15 cellular contexts compared by ENCODE assay signal in the genomic region with DNA sequence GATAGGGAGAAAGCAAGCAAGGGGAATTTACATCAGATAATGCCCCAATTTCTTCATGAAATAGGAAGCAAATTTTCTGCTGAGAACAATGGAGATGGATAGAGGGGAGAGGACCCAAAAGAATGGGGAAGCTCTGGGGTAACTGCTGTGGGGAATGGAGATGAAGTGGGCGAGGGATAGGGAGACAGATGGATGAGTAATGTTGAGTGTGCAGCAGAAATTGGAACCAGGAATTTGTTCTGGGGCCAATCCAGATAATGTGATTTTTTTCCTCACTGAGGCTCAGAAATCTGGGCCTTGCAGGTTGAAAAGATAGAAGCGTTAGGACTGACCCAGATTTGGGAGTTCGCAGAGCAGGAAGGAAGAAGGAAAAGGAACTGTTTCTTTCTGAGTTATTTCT. TPM values are rescaled to one million over a fixed set of nuclear protein-coding genes. Genes with fewer than 3 reads are reported as not detected.
DNase-seq lines count a peak whose midpoint lies in the region; ATAC-seq, FAIRE-seq and TF ChIP-seq lines count a peak whose summit lies in the region.
"Had no signal": no experiment of that assay in that cellular context is flagged by ENCODE, and none has a peak within 500 bp of the region (broad histone marks: within the 10 kb centered on the region; RNA-seq: fewer than 3 reads in every experiment).

No MANE protein-coding gene starts in this region.

- H3K4me2 ChIP-seq in A549 = peak overlapping the region; percentile 67
- peak overlapping the region; percentile 41 for H3K4me2 ChIP-seq in GM23248 (ENCODE audit: unreplicated experiment)

- intact Hi-C loops in lower leg skin (cut with DNase I; ENCODE audit: low total_unique reads) = no loop called here

- no peak overlapping the region for H3K4me3 Mint-ChIP-seq in stimulated activated memory B cell treated with anti-CD40 and anti-IgM and Interleukin-4, amounts not matched to agents 10 μg/mL and 1 μg/mL and 100 μg/mL, for 72 hours
- H3K4me3 Mint-ChIP-seq: activated naive CD8-positive, alpha-beta T cell had no signal

- H3K36me3 ChIP-seq in GM23248 (ENCODE audit: low read depth) = no peaks in the 10 kb centered on the region
- H3K36me3 ChIP-seq in right atrium auricular region = no peaks in the 10 kb centered on the region
- H3K36me3 ChIP-seq: vagina had no signal

- no peaks in the 10 kb centered on the region for H3K4me1 Mint-ChIP-seq in stimulated activated memory B cell treated with anti-CD40 and anti-IgM and Interleukin-4, amounts not matched to agents 10 μg/mL and 1 μg/mL and 100 μg/mL, for 72 hours

- peaks cover 3% of the 10 kb centered on the region for H3K9me3 Mint-ChIP-seq in stimulated activated memory B cell treated with anti-CD40 and anti-IgM and Interleukin-4, amounts not matched to agents 10 μg/mL and 1 μg/mL and 100 μg/mL, for 72 hours

- no peak for TF ChIP-seq EP300 in A549 (IDR thresholded peaks at IDR 0.05)

- CTCF ChIA-PET in A549 (lab: Yijun Ruan, JAX) = interaction anchor here (0.5 to 1.8 kb wide), 3 partner anchors 11 to 65 kb away, joined by 3 to 5 read pairs (median 5); no protein-coding TSS in a partner anchor

- FAIRE-seq in A549 (lab: Jason Lieb, UNC) = no peak

- POLR2A ChIA-PET in A549 (lab: Yijun Ruan, JAX) = interaction anchor here (1.4 kb wide), 1 partner anchor 167 kb away, joined by 3 read pairs; the partner anchor contains the start of gene HACD1

- H3K4me3 ChIP-seq in A549 (no peak overlapping the region), GM23248 (peak overlapping the region; percentile 12), right atrium auricular region (no peak overlapping the region), lower leg skin (ENCODE audit: low read depth, poor library complexity, severe bottlenecking) (no peak overlapping the region)
- H3K4me3 ChIP-seq: vagina had no signal

- DNase-seq in A549 (ENCODE audit: low read depth in 1 of 2, low spot score in 1 of 2) = no peak
- DNase-seq in GM23248 = peak; percentile 85
- peak; percentile 40 for DNase-seq in astrocyte of the hippocampus (ENCODE audit: low read depth, low spot score)
- no peak for DNase-seq in right atrium auricular region (ENCODE audit: low spot score)
- no peak for DNase-seq in lower leg skin (ENCODE audit: low spot score in 2 of 2)
- DNase-seq in DMS153 treated with DMSO at 0.1 percent for 48 hours (lab: John Stamatoyannopoulos, UW; ENCODE audit: unreplicated experiment) = no peak
- DNase-seq: H7; NCI-H774; occipital lobe; stimulated activated CD8-positive, alpha-beta memory T cell treated with anti-CD3 and anti-CD28 coated beads, Interleukin-4, amount 100 ng/mL, for 48 hours had no signal

- TF ChIP-seq POLR2A in A549 (IDR thresholded peaks at IDR 0.05; ENCODE audit: low read length) = no peak
- no peak for TF ChIP-seq POLR2A in lower leg skin (IDR thresholded peaks at IDR 0.05)

- H3K27ac Mint-ChIP-seq in stimulated activated memory B cell treated with anti-CD40 and anti-IgM and Interleukin-4, amounts not matched to agents 10 μg/mL and 1 μg/mL and 100 μg/mL, for 72 hours = no peak overlapping the region
- H3K27ac Mint-ChIP-seq: activated naive CD8-positive, alpha-beta T cell had no signal

- H3K27me3 Mint-ChIP-seq in stimulated activated memory B cell treated with anti-CD40 and anti-IgM and Interleukin-4, amounts not matched to agents 10 μg/mL and 1 μg/mL and 100 μg/mL, for 72 hours = peaks cover 11% of the 10 kb centered on the region
- H3K27me3 Mint-ChIP-seq: activated naive CD8-positive, alpha-beta T cell had no signal

- TF ChIP-seq RAD21 in A549 (conservative IDR thresholded peaks at IDR 0.05 in 1 of 2, IDR thresholded peaks at IDR 0.05 in 1 of 2) = no peak

- H3K27ac ChIP-seq in A549 (peak overlapping the region; percentile 69 to 79), GM23248 (peak overlapping the region; percentile 56), right atrium auricular region (peak overlapping the region; percentile 31)
- H3K27ac ChIP-seq: vagina, VCaP had no signal

- peaks cover 39% of the 10 kb centered on the region for H3F3A ChIP-seq in GM23248 (ENCODE audit: insufficient read depth)

- 0 out of 2 replicates have a peak overlapping the region, but pooled peaks have one; percentile 12 for H2AFZ ChIP-seq in GM23248

- WGBS in A549 (ENCODE audit: missing lambda C conversion rate) = 66% methylated on average over 3 of the region's 3 CpGs
- WGBS in GM23248 (ENCODE audit: low coverage in 1 of 2, low lambda C conversion rate in 2 of 2, missing lambda C conversion rate in 2 of 2), 2 experiments = 11 to 21% methylated on average over 3 of the region's 3 CpGs
- 34 to 41% methylated on average over 3 of the region's 3 CpGs for WGBS in lower leg skin, 2 donors

- no peaks in the 10 kb centered on the region for H3K36me3 Mint-ChIP-seq in stimulated activated memory B cell treated with anti-CD40 and anti-IgM and Interleukin-4, amounts not matched to agents 10 μg/mL and 1 μg/mL and 100 μg/mL, for 72 hours
- H3K36me3 Mint-ChIP-seq: activated naive CD8-positive, alpha-beta T cell had no signal

- TF ChIP-seq CTCF in A549 (IDR thresholded peaks at IDR 0.05) = no peak
- no peak for TF ChIP-seq CTCF in right atrium auricular region (IDR thresholded peaks at IDR 0.05)
- no peak for TF ChIP-seq CTCF in lower leg skin (IDR thresholded peaks at IDR 0.05)

- H3K9me2 ChIP-seq in GM23248 (ENCODE audit: insufficient read depth) = no peaks in the 10 kb centered on the region

- H4K20me1 ChIP-seq in GM23248 (ENCODE audit: insufficient read depth) = no peaks in the 10 kb centered on the region

- H3K79me2 ChIP-seq in GM23248 (ENCODE audit: insufficient read depth) = no peaks in the 10 kb centered on the region

- H3K27me3 ChIP-seq in GM23248 (replicated peaks; ENCODE audit: insufficient read depth) = no peaks in the 10 kb centered on the region
- H3K27me3 ChIP-seq in right atrium auricular region = no peaks in the 10 kb centered on the region
- H3K27me3 ChIP-seq: vagina had no signal

- H3K4me1 ChIP-seq in A549 = peaks cover 69% of the 10 kb centered on the region
- peaks cover 47% of the 10 kb centered on the region for H3K4me1 ChIP-seq in GM23248 (ENCODE audit: insufficient read depth)
- peaks cover 0 to 21% of the 10 kb centered on the region in 2 donors for H3K4me1 ChIP-seq in right atrium auricular region
- H3K4me1 ChIP-seq: vagina had no signal

- in situ Hi-C loops in GM23248 (cut with MboI) = no loop called here

- no peaks in the 10 kb centered on the region for H3K9me3 ChIP-seq in A549
- H3K9me3 ChIP-seq in GM23248 (ENCODE audit: low read depth) = no peaks in the 10 kb centered on the region
- no peaks in the 10 kb centered on the region for H3K9me3 ChIP-seq in right atrium auricular region
- H3K9me3 ChIP-seq: vagina had no signal

- H3K9ac ChIP-seq in GM23248 = peak overlapping the region; percentile 10; the same call in 1 of the 2 replicates

- ATAC-seq in A549 = no peak
- no peak for ATAC-seq in stimulated activated memory B cell treated with anti-CD40 and anti-IgM and Interleukin-4, amounts not matched to agents 10 μg/mL and 1 μg/mL and 100 μg/mL, for 72 hours
- ATAC-seq in activated CD4-positive, CD25-positive, alpha-beta regulatory T cell treated with anti-CD3 and anti-CD28 coated beads, Interleukin-2, amount 50 U/mL, for 24 hours = no peak

TF ChIP-seq in A549, 52 proteins besides CTCF, POLR2A, EP300 and RAD21:
- TF ChIP-seq PHF8 (IDR thresholded peaks at IDR 0.05; ENCODE audit: borderline replicate concordance, low read depth) = no peak
- no peak for TF ChIP-seq EHMT2 (IDR thresholded peaks at IDR 0.05; ENCODE audit: low read depth)
- peak; percentile 39; the same call in 1 of the 2 replicates for TF ChIP-seq JUNB (IDR thresholded peaks at IDR 0.05)

RNA-seq across cellular contexts. Expression of gene MRC1, which starts 24.4 kb away (rescaled TPM):
- 0.01 TPM in 1 of 2 replicates, not detected in the other for polyA plus RNA-seq in A549 (2011; rRNA removed)
- not detected in 2 replicates for polyA plus RNA-seq in A549 (2012; cell fraction: cytosol; rRNA removed)
- polyA plus RNA-seq in A549 (2012; cell fraction: nucleus; rRNA removed) = not detected in 2 replicates
- polyA plus RNA-seq in A549 (2017; fragmentation: RNase III; extraction: RNeasy Plus Mini Kit Qiagen cat#74134 plus additional on column Dnase treatment) = 0.01 to 0.03 TPM in 2 of 3 replicates, not detected in the other
- polyA minus RNA-seq in A549 (2011; rRNA and poly(A)+ RNA removed) = 0.04 and 0.05 TPM in 2 replicates
- total RNA-seq in GM23248 (2014; rRNA removed; shearing (Covaris generic)) = not detected in 2 replicates
- polyA plus RNA-seq in GM23248 (2016; fragmentation: Nextera tagmentation; extraction: Ambion mirVana) = not detected in 2 replicates
- total RNA-seq in right atrium auricular region = 10 to 100 TPM; 10.8 to 26.0 TPM
- 10 to 100 TPM in 1 of 4 donors, 1 to 10 TPM in 3; 4.9 to 19.2 (median 8.6) TPM for total RNA-seq in lower leg skin

RNA-seq across cellular contexts. Expression of gene TMEM236, which starts 32.7 kb away (rescaled TPM):
- polyA plus RNA-seq in A549 (2011; rRNA removed) (0.05 and 0.09 TPM in 2 replicates), A549 (2017; fragmentation: RNase III; extraction: RNeasy Plus Mini Kit Qiagen cat#74134 plus additional on column Dnase treatment) (0.06 to 0.14 TPM (median 0.08 TPM) in 3 replicates), GM23248 (2016; fragmentation: Nextera tagmentation; extraction: Ambion mirVana) (not detected in 2 replicates)
- 0.01 and 0.03 TPM in 2 replicates for polyA plus RNA-seq in A549 (2012; cell fraction: cytosol; rRNA removed)
- 0.02 and 0.04 TPM in 2 replicates for polyA plus RNA-seq in A549 (2012; cell fraction: nucleus; rRNA removed)
- polyA minus RNA-seq in A549 (2011; rRNA and poly(A)+ RNA removed) = 0.12 TPM in 1 of 2 replicates, not detected in the other
- total RNA-seq in GM23248 (2014; rRNA removed; shearing (Covaris generic)) = 0.11 and 0.13 TPM in 2 replicates
- total RNA-seq in right atrium auricular region (under 1 TPM; 0.41 to 0.90 TPM), lower leg skin (under 1 TPM; 0.08 to 0.95 (median 0.55) TPM)
- total RNA-seq: vagina had no signal

Comparison
In these comparisons a context has a peak if more than half of its experiments do, and no peak if none do; other contexts are left out.
1. DNase-seq: peak in GM23248 (single experiment) and astrocyte of the hippocampus (single experiment); none in A549 (0 of 2), right atrium auricular region (single experiment), lower leg skin (0 of 2) and DMS153 treated with DMSO at 0.1 percent for 48 hours (single experiment).
2. Peak in every context shown above with its lines, with median percentiles within 50 percentile points of each other: H3K27ac ChIP-seq.